ENCODE assay signal across 22 cellular contexts in genomic region chrX:136585960-136586359, GRCh38. TPM values are rescaled to one million over a fixed set of nuclear protein-coding genes. Genes with fewer than 3 reads are reported as not detected.
DNase-seq lines count a peak whose midpoint lies in the region; ATAC-seq and TF ChIP-seq lines count a peak whose summit lies in the region.
"Had no signal": no experiment of that assay in that cellular context is flagged by ENCODE, and none has a peak within 500 bp of the region (broad histone marks: within the 10 kb centered on the region; RNA-seq: fewer than 3 reads in every experiment).

No MANE protein-coding gene starts in this region.

- no peaks in the 10 kb centered on the region for H3K36me3 Mint-ChIP-seq in activated T-cell treated with anti-CD3 and anti-CD28 coated beads, Interleukin-2, amount 50 U/mL, for 4 hours (ENCODE audit: insufficient read depth)
- no peaks in the 10 kb centered on the region for H3K36me3 Mint-ChIP-seq in GM23338 (ENCODE audit: low read depth)
- H3K36me3 Mint-ChIP-seq in activated naive CD8-positive, alpha-beta T cell: no peaks in the 10 kb centered on the region
- H3K36me3 Mint-ChIP-seq in natural killer cell treated with Interleukin-12 subunit alpha and Interleukin-12 subunit beta and Interleukin-15 and Interleukin-18, amount 100 ng/mL, for 72 hours: no peaks in the 10 kb centered on the region
- H3K36me3 Mint-ChIP-seq: mesothelial cell of epicardium had no signal

- H3K27ac Mint-ChIP-seq in GM23338: no peak overlapping the region
- peak overlapping the region; percentile 89 for H3K27ac Mint-ChIP-seq in activated naive CD8-positive, alpha-beta T cell
- peak overlapping the region; percentile 61 to 82 for H3K27ac Mint-ChIP-seq in natural killer cell treated with Interleukin-12 subunit alpha and Interleukin-12 subunit beta and Interleukin-15 and Interleukin-18, amount 100 ng/mL, for 72 hours
- H3K27ac Mint-ChIP-seq: mesothelial cell of epicardium had no signal

- peak overlapping the region; percentile 11 for H3K4me3 Mint-ChIP-seq in activated T-cell treated with anti-CD3 and anti-CD28 coated beads, Interleukin-2, amount 50 U/mL, for 4 hours
- H3K4me3 Mint-ChIP-seq in GM23338: no peak overlapping the region
- peak overlapping the region; percentile 73 for H3K4me3 Mint-ChIP-seq in activated naive CD8-positive, alpha-beta T cell
- H3K4me3 Mint-ChIP-seq in natural killer cell treated with Interleukin-12 subunit alpha and Interleukin-12 subunit beta and Interleukin-15 and Interleukin-18, amount 100 ng/mL, for 72 hours: peak overlapping the region; percentile 76
- H3K4me3 Mint-ChIP-seq: mesothelial cell of epicardium had no signal

- no peaks in the 10 kb centered on the region for H3K27me3 Mint-ChIP-seq in activated T-cell treated with anti-CD3 and anti-CD28 coated beads, Interleukin-2, amount 50 U/mL, for 4 hours (ENCODE audit: low read depth)
- H3K27me3 Mint-ChIP-seq in GM23338 (ENCODE audit: insufficient read depth, low read depth, poor library complexity): peaks cover 2% of the 10 kb centered on the region
- H3K27me3 Mint-ChIP-seq in activated naive CD8-positive, alpha-beta T cell: no peaks in the 10 kb centered on the region
- H3K27me3 Mint-ChIP-seq in natural killer cell treated with Interleukin-12 subunit alpha and Interleukin-12 subunit beta and Interleukin-15 and Interleukin-18, amount 100 ng/mL, for 72 hours: peaks cover 0 to 10% of the 10 kb centered on the region in 2 donors

- no peak overlapping the region for H3K4me3 ChIP-seq in GM23338
- H3K4me3 ChIP-seq: esophagus squamous epithelium, testis had no signal

- no peaks in the 10 kb centered on the region for H3F3A ChIP-seq in GM23338 (replicated peaks; ENCODE audit: low read depth)

- no peak for TF ChIP-seq CTCF in GM23338 (conservative IDR thresholded peaks at IDR 0.05; ENCODE audit: low read depth in 2 of 2)

- no peaks in the 10 kb centered on the region for H3K9me2 ChIP-seq in GM23338 (ENCODE audit: insufficient read depth)

- no peak overlapping the region for H3K27ac ChIP-seq in GM23338 (ENCODE audit: low read depth)
- H3K27ac ChIP-seq: testis had no signal

- no peaks in the 10 kb centered on the region for H3K79me2 ChIP-seq in GM23338 (replicated peaks; ENCODE audit: insufficient read depth)

- H2AFZ ChIP-seq in GM23338: peak overlapping the region; percentile 52; the same call in 1 of the 2 replicates

- no peaks in the 10 kb centered on the region for H4K20me1 ChIP-seq in GM23338 (replicated peaks; ENCODE audit: insufficient read depth)

- H3K4me1 ChIP-seq in GM23338 (ENCODE audit: insufficient read depth): no peaks in the 10 kb centered on the region
- H3K4me1 ChIP-seq: testis had no signal

- peaks cover 55% of the 10 kb centered on the region for H3K4me1 Mint-ChIP-seq in activated T-cell treated with anti-CD3 and anti-CD28 coated beads, Interleukin-2, amount 50 U/mL, for 4 hours (ENCODE audit: low read depth)
- peaks cover 22% of the 10 kb centered on the region; the same call in 2 of the 3 replicates for H3K4me1 Mint-ChIP-seq in GM23338
- H3K4me1 Mint-ChIP-seq in activated naive CD8-positive, alpha-beta T cell (ENCODE audit: low read depth): peaks cover 55% of the 10 kb centered on the region
- H3K4me1 Mint-ChIP-seq in natural killer cell treated with Interleukin-12 subunit alpha and Interleukin-12 subunit beta and Interleukin-15 and Interleukin-18, amount 100 ng/mL, for 72 hours (ENCODE audit: low read depth in 2 of 2): peaks cover 36 to 51% of the 10 kb centered on the region in 2 donors
- H3K4me1 Mint-ChIP-seq: mesothelial cell of epicardium had no signal

- no peaks in the 10 kb centered on the region for H3K9me3 Mint-ChIP-seq in activated T-cell treated with anti-CD3 and anti-CD28 coated beads, Interleukin-2, amount 50 U/mL, for 4 hours
- H3K9me3 Mint-ChIP-seq in GM23338: no peaks in the 10 kb centered on the region
- no peaks in the 10 kb centered on the region for H3K9me3 Mint-ChIP-seq in activated naive CD8-positive, alpha-beta T cell (ENCODE audit: low read depth)
- no peaks in the 10 kb centered on the region for H3K9me3 Mint-ChIP-seq in natural killer cell treated with Interleukin-12 subunit alpha and Interleukin-12 subunit beta and Interleukin-15 and Interleukin-18, amount 100 ng/mL, for 72 hours

- no peak overlapping the region for H3K4me2 ChIP-seq in GM23338

- H3K27me3 ChIP-seq in GM23338 (ENCODE audit: insufficient read depth): no peaks in the 10 kb centered on the region
- H3K27me3 ChIP-seq: esophagus squamous epithelium, testis had no signal

- no peaks in the 10 kb centered on the region for H3K36me3 ChIP-seq in GM23338 (ENCODE audit: insufficient read depth)
- H3K36me3 ChIP-seq: esophagus squamous epithelium had no signal

- no peak for ATAC-seq in activated T-cell treated with anti-CD3 and anti-CD28 coated beads, Interleukin-2, amount 50 U/mL, for 4 hours
- ATAC-seq in GM23338: peak; percentile 54; the same call in 2 of the 3 replicates
- no peak for ATAC-seq in natural killer cell treated with Interleukin-12 subunit alpha and Interleukin-12 subunit beta and Interleukin-15 and Interleukin-18, amount 100 ng/mL, for 72 hours
- ATAC-seq in HG02981 (IDR thresholded peaks at IDR 0.05; ENCODE audit: unreplicated experiment): no peak
- ATAC-seq: Panc1 had no signal

- DNase-seq in activated T-cell treated with anti-CD3 and anti-CD28 coated beads, Interleukin-2, amount 50 U/mL, for 4 hours: no peak
- no peak for DNase-seq in activated T-cell treated with anti-CD3 and anti-CD28 coated beads for 4 hours
- peak; percentile 17 for DNase-seq in GM23338 (ENCODE audit: low spot score)
- no peak for DNase-seq in natural killer cell treated with Interleukin-12 subunit alpha and Interleukin-12 subunit beta and Interleukin-15 and Interleukin-18, amount 100 ng/mL, for 72 hours (ENCODE audit: low spot score)
- DNase-seq in iPS-NIHi7 (ENCODE audit: extremely low spot score): no peak
- no peak for DNase-seq in AG08395 (ENCODE audit: low spot score)
- DNase-seq: COR-L47; effector CD8-positive, alpha-beta T cell; esophagus squamous epithelium; left colon; NCI-H1694 treated with DMSO at 0.1 percent for 48 hours; NCI-H774; stimulated activated CD8-positive, alpha-beta memory T cell treated with anti-CD3 and anti-CD28 coated beads, Interleukin-4, amount 100 ng/mL, for 48 hours; testis had no signal

TF ChIP-seq in GM23338, 12 proteins besides CTCF, POLR2A, EP300 and RAD21:
- TF ChIP-seq ZNF331 (CRISPR knock-in tag; IDR thresholded peaks at IDR 0.05; ENCODE audit: low read depth) (no peak), NANOG (IDR thresholded peaks at IDR 0.05; ENCODE audit: borderline replicate concordance) (no peak), POLR2AphosphoS5 (IDR thresholded peaks at IDR 0.05; ENCODE audit: low read depth) (no peak), STAT1 (IDR thresholded peaks at IDR 0.05; ENCODE audit: unreplicated experiment) (no peak), ETS1 (IDR thresholded peaks at IDR 0.05) (no peak), EZH2phosphoT487 (IDR thresholded peaks at IDR 0.05; ENCODE audit: unreplicated experiment) (no peak), CREB1 (CRISPR knock-in tag; IDR thresholded peaks at IDR 0.05; ENCODE audit: low read depth) (no peak), REST (IDR thresholded peaks at IDR 0.05; ENCODE audit: unreplicated experiment) (no peak), EZH2 (IDR thresholded peaks at IDR 0.05; ENCODE audit: low read depth, unreplicated experiment) (no peak), ZNF114 (CRISPR knock-in tag; IDR thresholded peaks at IDR 0.05) (no peak)

RNA-seq across cellular contexts. Expression of gene VGLL1, which starts 53.9 kb away (rescaled TPM):
- not detected for total RNA-seq in activated T-cell treated with anti-CD3 and anti-CD28 coated beads, Interleukin-2, amount 50 U/mL, for 4 hours
- total RNA-seq in GM23338 (2014; rRNA removed; shearing (Covaris generic)): not detected in 2 replicates
- polyA plus RNA-seq in GM23338 (2016; fragmentation: Nextera tagmentation; extraction: Ambion mirVana): not detected in 2 replicates
- total RNA-seq in natural killer cell treated with Interleukin-12 subunit alpha and Interleukin-12 subunit beta and Interleukin-15 and Interleukin-18, amount 100 ng/mL, for 72 hours: not detected
- total RNA-seq: cerebellum, Daoy, left colon, pulmonary artery endothelial cell, testis had no signal
- polyA plus RNA-seq: AG04450 had no signal
